In genomic region chr2:202950592-202950991, GRCh38 we compare ENCODE assay signal across 2 cellular contexts.
A peak's percentile ranks its signal among the peaks of the same experiment; 100 is the strongest.
TF ChIP-seq lines count a peak whose summit lies in the region.

No MANE protein-coding gene starts in this region.

TF ChIP-seq in IMR-90, 13 proteins besides CTCF, POLR2A, EP300 and RAD21:
- TF ChIP-seq CHD1 (IDR thresholded peaks at IDR 0.05; ENCODE audit: low read depth, low read length) (no peak), BHLHE40 (IDR thresholded peaks at IDR 0.05; ENCODE audit: low read depth, low read length) (peak; percentile 77)

TF ChIP-seq in GM12878, 131 proteins besides CTCF, POLR2A, EP300 and RAD21:
- TF ChIP-seq YY1 (IDR thresholded peaks at IDR 0.05; ENCODE audit: low read depth, low read length) (no peak), IKZF2 (IDR thresholded peaks at IDR 0.05) (no peak), BCL3 (IDR thresholded peaks at IDR 0.05; ENCODE audit: borderline replicate concordance, insufficient read depth, low read depth, low read length, poor library complexity, severe bottlenecking) (no peak), NRF1 (conservative IDR thresholded peaks at IDR 0.05; ENCODE audit: low read depth, low read length) (no peak), ASH2L (IDR thresholded peaks at IDR 0.05; ENCODE audit: borderline replicate concordance, low read depth) (no peak)
- TF ChIP-seq, protein P1, sequence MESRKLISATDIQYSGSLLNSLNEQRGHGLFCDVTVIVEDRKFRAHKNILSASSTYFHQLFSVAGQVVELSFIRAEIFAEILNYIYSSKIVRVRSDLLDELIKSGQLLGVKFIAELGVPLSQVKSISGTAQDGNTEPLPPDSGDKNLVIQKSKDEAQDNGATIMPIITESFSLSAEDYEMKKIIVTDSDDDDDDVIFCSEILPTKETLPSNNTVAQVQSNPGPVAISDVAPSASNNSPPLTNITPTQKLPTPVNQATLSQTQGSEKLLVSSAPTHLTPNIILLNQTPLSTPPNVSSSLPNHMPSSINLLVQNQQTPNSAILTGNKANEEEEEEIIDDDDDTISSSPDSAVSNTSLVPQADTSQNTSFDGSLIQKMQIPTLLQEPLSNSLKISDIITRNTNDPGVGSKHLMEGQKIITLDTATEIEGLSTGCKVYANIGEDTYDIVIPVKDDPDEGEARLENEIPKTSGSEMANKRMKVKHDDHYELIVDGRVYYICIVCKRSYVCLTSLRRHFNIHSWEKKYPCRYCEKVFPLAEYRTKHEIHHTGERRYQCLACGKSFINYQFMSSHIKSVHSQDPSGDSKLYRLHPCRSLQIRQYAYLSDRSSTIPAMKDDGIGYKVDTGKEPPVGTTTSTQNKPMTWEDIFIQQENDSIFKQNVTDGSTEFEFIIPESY (IDR thresholded peaks at IDR 0.05): no peak
